ENCODE assay signal across 9 cellular contexts in the genomic region with DNA sequence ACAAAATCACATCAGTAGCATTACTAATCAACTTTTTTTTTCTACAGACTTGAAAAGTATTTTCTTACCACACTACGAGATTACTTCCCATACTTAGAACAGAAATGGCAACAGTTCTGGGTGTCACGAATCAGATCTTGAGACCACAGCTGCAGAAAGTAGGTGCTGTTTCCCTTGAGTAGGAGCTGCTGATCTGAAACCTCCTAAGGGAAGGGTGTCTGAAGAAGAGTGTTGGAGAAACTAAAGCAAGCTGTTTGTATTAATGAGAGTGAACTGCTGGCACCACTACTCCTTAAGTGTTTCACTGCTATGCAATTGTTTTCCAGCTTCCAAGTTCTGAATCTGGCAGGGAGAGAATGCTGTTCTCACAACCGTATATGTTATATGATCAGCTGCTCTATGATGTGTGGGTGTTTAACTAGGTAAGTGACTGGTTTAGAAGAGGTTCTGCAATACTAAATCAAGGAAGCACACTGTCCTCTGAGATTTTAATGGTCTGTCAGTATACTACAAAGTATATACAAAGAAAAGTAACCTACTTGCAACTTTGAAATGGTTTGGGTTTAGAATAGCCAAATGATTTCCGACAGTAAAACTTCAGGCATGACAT. TPM values are rescaled to one million over a fixed set of nuclear protein-coding genes. Genes with fewer than 3 reads are reported as not detected.
DNase-seq lines count a peak whose midpoint lies in the region; ATAC-seq, FAIRE-seq and TF ChIP-seq lines count a peak whose summit lies in the region.
"Had no signal": no experiment of that assay in that cellular context is flagged by ENCODE, and none has a peak within 500 bp of the region (broad histone marks: within the 10 kb centered on the region; RNA-seq: fewer than 3 reads in every experiment).

No MANE protein-coding gene starts in this region.

- peaks cover 71% of the 10 kb centered on the region for H3K79me2 ChIP-seq in osteoblast (ENCODE audit: insufficient read depth, low read length)

- DNase-seq in GM12891 (ENCODE audit: insufficient read length, low spot score) (no peak), astrocyte of the hippocampus (ENCODE audit: low read depth, low spot score) (peak; percentile 12), osteoblast (ENCODE audit: insufficient read length, low spot score, missing footprints) (peak; percentile 31), glutamatergic neuron (no peak), NCI-H2081 treated with DMSO at 0.1 percent for 48 hours (lab: John Stamatoyannopoulos, UW) (no peak), GM19238 (ENCODE audit: insufficient read length, low spot score) (no peak)
- DNase-seq: NCI-H226 had no signal

- H3K4me2 ChIP-seq in osteoblast (ENCODE audit: insufficient read depth, low read length), result peak overlapping the region; percentile 40

- peak; percentile 92 for FAIRE-seq in GM12891 (lab: Jason Lieb, UNC)

- H3K4me1 ChIP-seq in osteoblast (ENCODE audit: insufficient read depth, low read length), result peaks cover 34% of the 10 kb centered on the region

- no peak overlapping the region for H3K4me3 ChIP-seq in osteoblast (ENCODE audit: insufficient read depth, low read length)

- no peak overlapping the region for H3K4me3 Mint-ChIP-seq in glutamatergic neuron (ENCODE audit: unreplicated experiment)

- ATAC-seq in HG03175 (IDR thresholded peaks at IDR 0.05; ENCODE audit: unreplicated experiment), result peak; percentile 24
- ATAC-seq in HG02798 (IDR thresholded peaks at IDR 0.05; ENCODE audit: poor library complexity, unreplicated experiment), result no peak

- no peak for TF ChIP-seq POLR2A in GM12891 (IDR thresholded peaks at IDR 0.05; ENCODE audit: low read depth, low read length)

- H4K20me1 ChIP-seq in osteoblast (ENCODE audit: insufficient read depth, low read length), result peaks cover 54% of the 10 kb centered on the region

- H3K27ac ChIP-seq in osteoblast (ENCODE audit: low read depth, low read length), result no peak overlapping the region

- no peaks in the 10 kb centered on the region for H3K9me3 ChIP-seq in osteoblast (ENCODE audit: low read depth, low read length)

- H3K27me3 ChIP-seq in osteoblast (ENCODE audit: insufficient read depth, low read length), result no peaks in the 10 kb centered on the region

- H2AFZ ChIP-seq in osteoblast (ENCODE audit: low read length), result peak overlapping the region; percentile 21

- peaks cover 11% of the 10 kb centered on the region for H3K4me1 Mint-ChIP-seq in glutamatergic neuron (ENCODE audit: low read depth, unreplicated experiment)

- H3K9me3 Mint-ChIP-seq in glutamatergic neuron (ENCODE audit: unreplicated experiment), result peaks cover 7% of the 10 kb centered on the region

- no peaks in the 10 kb centered on the region for H3K36me3 Mint-ChIP-seq in glutamatergic neuron (ENCODE audit: unreplicated experiment)

- no peaks in the 10 kb centered on the region for H3K36me3 ChIP-seq in osteoblast (ENCODE audit: insufficient read depth, low read length)

- H3K27ac Mint-ChIP-seq in glutamatergic neuron (ENCODE audit: unreplicated experiment), result no peak overlapping the region

- peaks cover 10% of the 10 kb centered on the region for H3K27me3 Mint-ChIP-seq in glutamatergic neuron (ENCODE audit: unreplicated experiment)

- TF ChIP-seq CTCF in osteoblast (IDR thresholded peaks at IDR 0.05; ENCODE audit: extremely low read depth, low read depth, low read length), result no peak
- TF ChIP-seq CTCF in glutamatergic neuron (IDR thresholded peaks at IDR 0.05; ENCODE audit: partially characterized antibody, unreplicated experiment), result no peak

TF ChIP-seq in GM12891, 5 proteins besides CTCF, POLR2A, EP300 and RAD21:
- TF ChIP-seq POU2F2 (IDR thresholded peaks at IDR 0.05; ENCODE audit: low read depth, low read length) (no peak), PAX5 (IDR thresholded peaks at IDR 0.05; ENCODE audit: insufficient read depth, low read length, severe bottlenecking) (no peak), TAF1 (IDR thresholded peaks at IDR 0.05; ENCODE audit: low read depth, low read length) (no peak), SPI1 (IDR thresholded peaks at IDR 0.05; ENCODE audit: low read depth, low read length) (no peak), POLR2AphosphoS5 (IDR thresholded peaks at IDR 0.05; ENCODE audit: low read depth, low read length) (no peak)

RNA-seq across cellular contexts. Expression of a gene that starts 3.3 kb away (rescaled TPM):
- polyA plus RNA-seq in GM12891 (2012; ENCODE audit: low read depth, missing spikeins), result 1.3 TPM
- 28.2 and 31.5 TPM in 2 replicates for total RNA-seq in osteoblast
- total RNA-seq in glutamatergic neuron (ENCODE audit: unreplicated experiment), result 37.4 TPM

RNA-seq across cellular contexts. Expression of a gene that starts 55.9 kb away (rescaled TPM):
- polyA plus RNA-seq in GM12891 (2012; ENCODE audit: low read depth, missing spikeins), result 194 TPM
- total RNA-seq in osteoblast (71.7 and 71.9 TPM in 2 replicates), glutamatergic neuron (ENCODE audit: unreplicated experiment) (134 TPM)

Comparison
In these comparisons a context has a peak if more than half of its experiments do, and no peak if none do; other contexts are left out.
1. DNase-seq: peak in astrocyte of the hippocampus (single experiment) and osteoblast (single experiment); none in GM12891 (single experiment), glutamatergic neuron (single experiment), NCI-H2081 treated with DMSO at 0.1 percent for 48 hours (single experiment) and GM19238 (single experiment).